Comparison of ENCODE assay signal across 18 cellular contexts in genomic region chr1:235818632-235819136, GRCh38. TPM values are rescaled to one million over a fixed set of nuclear protein-coding genes. Genes with fewer than 3 reads are reported as not detected.
DNase-seq lines count a peak whose midpoint lies in the region; ATAC-seq and TF ChIP-seq lines count a peak whose summit lies in the region.
"Had no signal": no experiment of that assay in that cellular context is flagged by ENCODE, and none has a peak within 500 bp of the region (broad histone marks: within the 10 kb centered on the region; RNA-seq: fewer than 3 reads in every experiment).

No MANE protein-coding gene starts in this region.

- H3K36me3 Mint-ChIP-seq in natural killer cell, result no peaks in the 10 kb centered on the region
- peaks cover 4% of the 10 kb centered on the region for H3K36me3 Mint-ChIP-seq in natural killer cell treated with Interleukin-12 subunit alpha and Interleukin-12 subunit beta and Interleukin-15 and Interleukin-18, amount 100 ng/mL, for 72 hours
- peaks cover 0 to 4% (median 0%) of the 10 kb centered on the region in 3 donors for H3K36me3 Mint-ChIP-seq in immature natural killer cell

- peak overlapping the region; percentile 19 to 63 for H3K27ac Mint-ChIP-seq in natural killer cell
- H3K27ac Mint-ChIP-seq in natural killer cell treated with Interleukin-12 subunit alpha and Interleukin-12 subunit beta and Interleukin-15 and Interleukin-18, amount 100 ng/mL, for 72 hours, result peak overlapping the region in 1 of 2 donors; percentile 50
- peak overlapping the region in 4 of 6 donors; percentile 25 to 70 (median 39) for H3K27ac Mint-ChIP-seq in immature natural killer cell

- TF ChIP-seq POLR2A in spleen (IDR thresholded peaks at IDR 0.05), result no peak

- H3K4me3 ChIP-seq in LNCaP clone FGC (ENCODE audit: low read depth, low read length) (no peak overlapping the region), upper lobe of right lung (no peak overlapping the region), spleen (no peak overlapping the region)
- H3K4me3 ChIP-seq: HAP-1, SJCRH30 had no signal

- H3K27me3 Mint-ChIP-seq in natural killer cell (ENCODE audit: low read depth in 2 of 2), result no peaks in the 10 kb centered on the region
- no peaks in the 10 kb centered on the region for H3K27me3 Mint-ChIP-seq in natural killer cell treated with Interleukin-12 subunit alpha and Interleukin-12 subunit beta and Interleukin-15 and Interleukin-18, amount 100 ng/mL, for 72 hours
- H3K27me3 Mint-ChIP-seq in immature natural killer cell (ENCODE audit: low read depth in 3 of 3), result no peaks in the 10 kb centered on the region
- H3K27me3 Mint-ChIP-seq: CD4-positive, CD25-positive, alpha-beta regulatory T cell had no signal

- 90 to 98% (median 94%) methylated on average over 5 of the region's 5 CpGs for WGBS in spleen, 5 donors

- no peak overlapping the region for H3K27ac ChIP-seq in upper lobe of right lung
- no peak overlapping the region for H3K27ac ChIP-seq in spleen
- H3K27ac ChIP-seq: RWPE1, SJCRH30 had no signal

- intact Hi-C loops in natural killer cell (cut with micrococcal nuclease) (no loop called here), upper lobe of right lung (cut with DNase I) (no loop called here), spleen (cut with DNase I; ENCODE audit: low total_unique reads) (no loop called here)

- TF ChIP-seq CTCF in natural killer cell (IDR thresholded peaks at IDR 0.05) (no peak), LNCaP clone FGC (IDR thresholded peaks at IDR 0.05; ENCODE audit: control insufficient read depth, extremely low read depth, insufficient read depth) (no peak), upper lobe of right lung (IDR thresholded peaks at IDR 0.05) (no peak), spleen (IDR thresholded peaks at IDR 0.05 in 8 of 11, conservative IDR thresholded peaks at IDR 0.05 in 3 of 11) (no peak)

- H3K4me3 Mint-ChIP-seq in natural killer cell, result no peak overlapping the region
- H3K4me3 Mint-ChIP-seq in natural killer cell treated with Interleukin-12 subunit alpha and Interleukin-12 subunit beta and Interleukin-15 and Interleukin-18, amount 100 ng/mL, for 72 hours, result no peak overlapping the region
- no peak overlapping the region for H3K4me3 Mint-ChIP-seq in immature natural killer cell
- H3K4me3 Mint-ChIP-seq: CD4-positive, CD25-positive, alpha-beta regulatory T cell had no signal

- H3K4me1 Mint-ChIP-seq in natural killer cell (peaks cover 13 to 39% of the 10 kb centered on the region in 2 donors), immature natural killer cell (peaks cover 5 to 48% of the 10 kb centered on the region in 2 donors)
- H3K4me1 Mint-ChIP-seq in natural killer cell treated with Interleukin-12 subunit alpha and Interleukin-12 subunit beta and Interleukin-15 and Interleukin-18, amount 100 ng/mL, for 72 hours (ENCODE audit: low read depth in 2 of 2), result peaks cover 31 to 37% of the 10 kb centered on the region in 2 donors

- H3K36me3 ChIP-seq in upper lobe of right lung, result no peaks in the 10 kb centered on the region
- H3K36me3 ChIP-seq in spleen, result peaks cover 0 to 42% (median 6%) of the 10 kb centered on the region in 6 donors
- H3K36me3 ChIP-seq: HAP-1, SJCRH30 had no signal

- H3K27me3 ChIP-seq in upper lobe of right lung, result no peaks in the 10 kb centered on the region
- no peaks in the 10 kb centered on the region for H3K27me3 ChIP-seq in spleen (replicated peaks in 1 of 7)
- H3K27me3 ChIP-seq: SJCRH30 had no signal

- DNase-seq in natural killer cell (no peak), LNCaP clone FGC (ENCODE audit: low read depth) (peak; percentile 89), immature natural killer cell (no peak), upper lobe of right lung (no peak), globus pallidus (ENCODE audit: low spot score) (no peak), NCI-H526 (lab: John Stamatoyannopoulos, UW) (no peak), spleen (no peak)
- DNase-seq in natural killer cell treated with Interleukin-12 subunit alpha and Interleukin-12 subunit beta and Interleukin-15 and Interleukin-18, amount 100 ng/mL, for 72 hours (ENCODE audit: low spot score), result no peak
- DNase-seq: Calu3; CD4-positive, CD25-positive, alpha-beta regulatory T cell; DND-41; NCI-H187 treated with DMSO at 0.1 percent for 48 hours; NCI-H446; NCI-H748 treated with DMSO at 0.1 percent for 48 hours; PC-3; SJCRH30 had no signal

- no peak for ATAC-seq in natural killer cell
- no peak for ATAC-seq in natural killer cell treated with Interleukin-12 subunit alpha and Interleukin-12 subunit beta and Interleukin-15 and Interleukin-18, amount 100 ng/mL, for 72 hours
- ATAC-seq in upper lobe of right lung, result peak; percentile 23
- ATAC-seq: PC-3 had no signal

- H3K9me3 Mint-ChIP-seq in natural killer cell, result no peaks in the 10 kb centered on the region
- no peaks in the 10 kb centered on the region for H3K9me3 Mint-ChIP-seq in natural killer cell treated with Interleukin-12 subunit alpha and Interleukin-12 subunit beta and Interleukin-15 and Interleukin-18, amount 100 ng/mL, for 72 hours
- no peaks in the 10 kb centered on the region for H3K9me3 Mint-ChIP-seq in immature natural killer cell
- H3K9me3 Mint-ChIP-seq: CD4-positive, CD25-positive, alpha-beta regulatory T cell had no signal

- H3K4me1 ChIP-seq in upper lobe of right lung (no peaks in the 10 kb centered on the region), spleen (peaks cover 0 to 13% (median 0%) of the 10 kb centered on the region in 6 donors)
- H3K4me1 ChIP-seq: SJCRH30 had no signal

- no peaks in the 10 kb centered on the region for H3K9me3 ChIP-seq in upper lobe of right lung
- H3K9me3 ChIP-seq in spleen, result no peaks in the 10 kb centered on the region
- H3K9me3 ChIP-seq: HAP-1, SJCRH30 had no signal

RNA-seq across cellular contexts. Expression of gene LYST, which starts 48.0 kb away (rescaled TPM):
- total RNA-seq in natural killer cell (100 to 1,000 TPM in 1 of 3 donors, 10 to 100 TPM in 2; 89.9 to 115 (median 93.6) TPM), upper lobe of right lung (78.4 TPM), spleen (100 to 1,000 TPM in 5 of 7 donors, 10 to 100 TPM in 2; 76.9 to 169 (median 109) TPM)
- 10 to 100 TPM; 68.8 to 91.2 TPM for total RNA-seq in natural killer cell treated with Interleukin-12 subunit alpha and Interleukin-12 subunit beta and Interleukin-15 and Interleukin-18, amount 100 ng/mL, for 72 hours
- polyA plus RNA-seq in immature natural killer cell (10 to 100 TPM; 21.8 to 39.3 (median 27.7) TPM), spleen (10 to 100 TPM in 1 of 3 donors, 1 to 10 TPM in 2; 9.0 to 11.8 (median 9.9) TPM)
